ENCODE assay signal across 1 cellular context in the genomic region with DNA sequence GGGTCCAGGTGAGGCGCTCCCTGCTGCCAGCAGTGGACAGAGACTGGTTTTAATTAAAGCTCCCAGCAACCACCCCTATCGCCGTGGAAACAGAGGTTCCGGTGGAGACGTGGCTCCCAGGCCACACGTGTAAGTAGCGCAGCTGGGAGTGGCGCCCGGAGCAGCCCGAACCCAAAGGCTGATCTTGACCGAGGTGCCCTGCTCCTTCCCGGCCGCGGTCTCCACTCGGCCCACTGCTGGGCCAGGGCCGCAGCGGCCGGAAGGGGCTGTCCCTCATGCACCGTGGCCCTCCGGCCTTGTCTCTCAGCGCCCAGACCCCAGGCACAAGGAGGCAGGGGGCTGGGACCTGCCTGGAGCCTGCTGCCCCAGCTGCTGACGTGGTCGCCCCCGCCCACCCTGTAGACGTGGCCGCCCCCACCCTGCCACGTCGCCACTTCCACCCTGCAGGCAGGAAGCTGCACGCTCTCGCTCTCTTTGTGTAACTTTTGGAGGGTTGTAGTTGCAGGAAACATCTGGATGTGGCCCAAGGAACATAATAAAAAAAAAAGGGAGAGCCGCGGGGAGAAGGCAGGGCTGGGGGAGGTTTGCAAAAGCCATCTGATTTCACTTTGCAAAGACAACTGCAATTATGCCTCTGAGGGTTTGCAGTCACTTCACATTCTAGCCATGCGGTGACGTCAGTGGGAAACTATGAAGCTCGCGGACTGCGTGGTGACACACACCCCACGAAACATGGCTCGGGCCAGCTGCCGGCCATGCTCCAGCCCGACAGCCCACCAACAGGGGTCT.
TF ChIP-seq lines count a peak whose summit lies in the region.

No MANE protein-coding gene starts in this region.

TF ChIP-seq in A549, 52 proteins besides CTCF, POLR2A, EP300 and RAD21 (continued from another document):
- no peak for TF ChIP-seq FOSB (CRISPR knock-in tag; IDR thresholded peaks at IDR 0.05)
- TF ChIP-seq CHD4 (IDR thresholded peaks at IDR 0.05; ENCODE audit: borderline replicate concordance): no peak
- TF ChIP-seq TP53 (CRISPR knock-in tag; IDR thresholded peaks at IDR 0.05): no peak
- TF ChIP-seq SREBF2 (IDR thresholded peaks at IDR 0.05): no peak
- TF ChIP-seq NR3C1 (IDR thresholded peaks at IDR 0.05): no peak
- no peak for TF ChIP-seq HOXA7 (CRISPR knock-in tag; IDR thresholded peaks at IDR 0.05)
- no peak for TF ChIP-seq ZC3H11A (IDR thresholded peaks at IDR 0.05)
- TF ChIP-seq, protein P1, sequence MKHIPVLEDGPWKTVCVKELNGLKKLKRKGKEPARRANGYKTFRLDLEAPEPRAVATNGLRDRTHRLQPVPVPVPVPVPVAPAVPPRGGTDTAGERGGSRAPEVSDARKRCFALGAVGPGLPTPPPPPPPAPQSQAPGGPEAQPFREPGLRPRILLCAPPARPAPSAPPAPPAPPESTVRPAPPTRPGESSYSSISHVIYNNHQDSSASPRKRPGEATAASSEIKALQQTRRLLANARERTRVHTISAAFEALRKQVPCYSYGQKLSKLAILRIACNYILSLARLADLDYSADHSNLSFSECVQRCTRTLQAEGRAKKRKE (CRISPR knock-in tag; IDR thresholded peaks at IDR 0.05; ENCODE audit: low read depth): no peak
- no peak for TF ChIP-seq REST (IDR thresholded peaks at IDR 0.05)
- TF ChIP-seq MAZ (IDR thresholded peaks at IDR 0.05; ENCODE audit: borderline replicate concordance, low read depth, low read length): no peak
- TF ChIP-seq KDM5A (IDR thresholded peaks at IDR 0.05): no peak
- no peak for TF ChIP-seq NPAS2 (CRISPR knock-in tag; IDR thresholded peaks at IDR 0.05; ENCODE audit: borderline replicate concordance)
- TF ChIP-seq FOSL2 (IDR thresholded peaks at IDR 0.05): 0 out of 2 replicates have a peak, but pooled peaks have one; percentile 12
- peak; percentile 50; the same call in 1 of the 2 replicates for TF ChIP-seq FOSL2 (CRISPR knock-in tag; IDR thresholded peaks at IDR 0.05)
TF ChIP-seq in A549: peak in this region for 4.
